Comparison of ENCODE assay signal across 18 cellular contexts in genomic region chr12:27999970-28000369, GRCh38. TPM values are rescaled to one million over a fixed set of nuclear protein-coding genes. Genes with fewer than 3 reads are reported as not detected.
"Had no signal": no experiment of that assay in that cellular context is flagged by ENCODE, and none has a peak within 500 bp of the region (broad histone marks: within the 10 kb centered on the region; RNA-seq: fewer than 3 reads in every experiment).

No MANE protein-coding gene starts in this region.

- H3K4me1 Mint-ChIP-seq: activated B cell treated with CpG ODN at 0.5 μM for 24 hours; activated CD4-positive, alpha-beta T cell treated with anti-CD3 and anti-CD28 coated beads, Interleukin-2, amount 10 ng/mL, durations not matched to agents 24 days and 14 days; activated naive CD4-positive, alpha-beta T cell treated with anti-CD3 and anti-CD28 coated beads, Interleukin-2, amount 10 ng/mL, durations not matched to agents 7 days and 5 days; activated T-helper 17 cell treated with anti-CD3 and anti-CD28 coated beads, Interleukin-2, amount 50 U/mL, for 72 hours; nephron progenitor cell had no signal

- H3K9me3 Mint-ChIP-seq: activated B cell treated with CpG ODN at 0.5 μM for 24 hours; activated CD4-positive, alpha-beta T cell treated with anti-CD3 and anti-CD28 coated beads, Interleukin-2, amount 10 ng/mL, durations not matched to agents 24 days and 14 days; activated naive CD4-positive, alpha-beta T cell treated with anti-CD3 and anti-CD28 coated beads, Interleukin-2, amount 10 ng/mL, durations not matched to agents 7 days and 5 days; nephron progenitor cell had no signal

- H3K9me3 ChIP-seq: esophagus muscularis mucosa, heart right ventricle had no signal

- H3K27me3 ChIP-seq: esophagus muscularis mucosa, heart right ventricle had no signal

- ATAC-seq: activated T-helper 17 cell treated with anti-CD3 and anti-CD28 coated beads, Interleukin-2, amount 50 U/mL, for 72 hours; heart right ventricle; left ventricle myocardium superior; stimulated activated naive CD8-positive, alpha-beta T cell treated with anti-CD3 and anti-CD28 coated beads, Interleukin-15, Interleukin-2, amounts not matched to agents 100 U/mL and 50 U/mL, for 24 hours had no signal

- H3K4me1 ChIP-seq: esophagus muscularis mucosa, heart right ventricle had no signal

- H3K4me3 ChIP-seq: esophagus muscularis mucosa, heart right ventricle had no signal

- H3K27ac Mint-ChIP-seq: activated B cell treated with CpG ODN at 0.5 μM for 24 hours; activated CD4-positive, alpha-beta T cell treated with anti-CD3 and anti-CD28 coated beads, Interleukin-2, amount 10 ng/mL, durations not matched to agents 24 days and 14 days; activated naive CD4-positive, alpha-beta T cell treated with anti-CD3 and anti-CD28 coated beads, Interleukin-2, amount 10 ng/mL, durations not matched to agents 7 days and 5 days; activated T-helper 17 cell treated with anti-CD3 and anti-CD28 coated beads, Interleukin-2, amount 50 U/mL, for 72 hours; nephron progenitor cell had no signal

- H3K36me3 Mint-ChIP-seq: activated naive CD4-positive, alpha-beta T cell treated with anti-CD3 and anti-CD28 coated beads, Interleukin-2, amount 10 ng/mL, durations not matched to agents 7 days and 5 days had no signal

- H3K27ac ChIP-seq: esophagus muscularis mucosa, heart right ventricle had no signal

- H3K36me3 ChIP-seq: esophagus muscularis mucosa, heart right ventricle had no signal

- H3K4me3 Mint-ChIP-seq: activated B cell treated with CpG ODN at 0.5 μM for 24 hours; activated CD4-positive, alpha-beta T cell treated with anti-CD3 and anti-CD28 coated beads, Interleukin-2, amount 10 ng/mL, durations not matched to agents 24 days and 14 days; activated naive CD4-positive, alpha-beta T cell treated with anti-CD3 and anti-CD28 coated beads, Interleukin-2, amount 10 ng/mL, durations not matched to agents 7 days and 5 days; activated T-helper 17 cell treated with anti-CD3 and anti-CD28 coated beads, Interleukin-2, amount 50 U/mL, for 72 hours; nephron progenitor cell had no signal

- DNase-seq: activated B cell treated with CpG ODN at 0.5 μM for 24 hours; activated CD4-positive, alpha-beta T cell treated with anti-CD3 and anti-CD28 coated beads, Interleukin-2, amount 10 ng/mL, durations not matched to agents 24 days and 14 days; activated CD8-positive, alpha-beta memory T cell treated with anti-CD3 and anti-CD28 coated beads for 24 hours; activated naive CD4-positive, alpha-beta T cell treated with anti-CD3 and anti-CD28 coated beads, Interleukin-2, amount 10 ng/mL, durations not matched to agents 7 days and 5 days; activated T-cell treated with anti-CD3 and anti-CD28 coated beads for 4 hours; amniotic stem cell; heart right ventricle; kidney; left ventricle myocardium superior; mesendoderm; nephron progenitor cell; stimulated activated CD4-positive, alpha-beta T cell treated with anti-CD3 and anti-CD28 coated beads, Interleukin-4, amount 100 ng/mL, for 1 hour; stimulated activated CD8-positive, alpha-beta memory T cell treated with anti-CD3 and anti-CD28 coated beads, Interleukin-4, amount 100 ng/mL, for 48 hours; stimulated activated naive CD8-positive, alpha-beta T cell treated with anti-CD3 and anti-CD28 coated beads, Interleukin-15, Interleukin-2, amounts not matched to agents 100 U/mL and 50 U/mL, for 24 hours; T-helper 2 cell had no signal

- H3K27me3 Mint-ChIP-seq: activated CD4-positive, alpha-beta T cell treated with anti-CD3 and anti-CD28 coated beads, Interleukin-2, amount 10 ng/mL, durations not matched to agents 24 days and 14 days; activated naive CD4-positive, alpha-beta T cell treated with anti-CD3 and anti-CD28 coated beads, Interleukin-2, amount 10 ng/mL, durations not matched to agents 7 days and 5 days; activated T-helper 17 cell treated with anti-CD3 and anti-CD28 coated beads, Interleukin-2, amount 50 U/mL, for 72 hours had no signal

RNA-seq across cellular contexts. Expression of gene PTHLH, which starts 27.4 kb away (rescaled TPM):
- total RNA-seq: activated B cell treated with CpG ODN at 0.5 μM for 24 hours; activated CD4-positive, alpha-beta T cell treated with anti-CD3 and anti-CD28 coated beads, Interleukin-2, amount 10 ng/mL, durations not matched to agents 24 days and 14 days; activated T-helper 17 cell treated with anti-CD3 and anti-CD28 coated beads, Interleukin-2, amount 50 U/mL, for 72 hours; frontal cortex; left ventricle myocardium superior had no signal
